19 cellular contexts compared by ENCODE assay signal in the genomic region with DNA sequence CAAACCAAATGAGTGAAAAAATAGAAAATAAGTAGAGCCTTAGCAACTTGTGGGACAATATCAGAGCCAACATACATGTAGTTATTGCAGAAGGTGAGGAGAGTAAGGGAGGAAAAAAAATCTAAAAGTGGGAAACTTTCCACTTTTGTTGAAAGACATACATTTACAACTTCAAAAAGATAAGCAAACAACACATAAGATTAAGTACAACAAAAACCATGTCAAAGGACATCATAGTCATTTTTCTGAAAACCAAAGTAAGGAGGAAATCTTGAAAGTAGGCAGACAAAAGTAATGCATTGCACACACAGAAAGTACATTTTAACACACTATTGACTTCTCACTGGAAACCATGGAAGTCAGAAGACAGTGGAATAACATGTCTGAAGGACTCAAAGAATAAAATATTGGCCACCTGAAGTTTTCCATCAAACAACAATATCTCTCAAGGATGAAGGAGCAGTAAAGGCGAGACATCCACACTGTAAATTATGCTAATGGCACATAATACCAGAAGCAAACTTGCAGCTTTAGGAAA.
DNase-seq lines count a peak whose midpoint lies in the region; ATAC-seq, FAIRE-seq and TF ChIP-seq lines count a peak whose summit lies in the region.
"Had no signal": no experiment of that assay in that cellular context is flagged by ENCODE, and none has a peak within 500 bp of the region (broad histone marks: within the 10 kb centered on the region; RNA-seq: fewer than 3 reads in every experiment).

No MANE protein-coding gene starts in this region.

- CTCF ChIA-PET in HEK293 (lab: Yijun Ruan, JAX) = interaction anchor here (3.3 kb wide), 1 partner anchor 249 kb away, joined by 15 read pairs; no protein-coding TSS in a partner anchor
- CTCF ChIA-PET in WTC11 (lab: Charles Lee) = no interaction called here

- WGBS in GM23248 (ENCODE audit: low coverage in 1 of 2, low lambda C conversion rate in 2 of 2, missing lambda C conversion rate in 2 of 2), 2 experiments = 94 to 96% methylated on average over 1 of the region's 1 CpG

- H3K27ac Mint-ChIP-seq in WTC11 = no peak overlapping the region
- H3K27ac Mint-ChIP-seq: CD4-positive, alpha-beta T cell; H9 had no signal

- no peak overlapping the region for H3K4me3 Mint-ChIP-seq in WTC11
- H3K4me3 Mint-ChIP-seq: CD4-positive, alpha-beta T cell; H9 had no signal

- peak; percentile 1 for DNase-seq in GM23248
- no peak for DNase-seq in WTC11 (ENCODE audit: low spot score)
- no peak for DNase-seq in urothelium cell line (ENCODE audit: low spot score)
- no peak for DNase-seq in MM.1S
- DNase-seq: AML-193; Caco-2; CD4-positive, alpha-beta T cell; DMS79; GDM1; H9; KG1 had no signal

- no peak overlapping the region for H2AFZ ChIP-seq in GM23248
- no peak overlapping the region for H2AFZ ChIP-seq in MM.1S (ENCODE audit: low read length)

- H3K27me3 Mint-ChIP-seq in WTC11 (ENCODE audit: low read depth) = no peaks in the 10 kb centered on the region

- peaks cover 17% of the 10 kb centered on the region for H3K9me3 Mint-ChIP-seq in WTC11

- peaks cover 2% of the 10 kb centered on the region; the same call in 1 of the 2 replicates for H3K36me3 Mint-ChIP-seq in WTC11

- H3K9ac ChIP-seq in GM23248 (no peak overlapping the region), MM.1S (ENCODE audit: low read length) (no peak overlapping the region)

- in situ Hi-C loops in GM23248 (cut with MboI) = loop anchor here (25.0 kb wide), 1 partner anchor 593 kb away; no protein-coding TSS in a partner anchor

- H3F3A ChIP-seq in GM23248 (ENCODE audit: insufficient read depth) = no peaks in the 10 kb centered on the region
- H3F3A ChIP-seq in MM.1S (ENCODE audit: insufficient read depth, low read length) = no peaks in the 10 kb centered on the region

- H3K36me3 ChIP-seq in GM23248 (ENCODE audit: low read depth) = no peaks in the 10 kb centered on the region
- peaks cover 0 to 5% of the 10 kb centered on the region in 2 experiments; a peak in 2 of 3 replicates for H3K36me3 ChIP-seq in HEK293 (ENCODE audit: control insufficient read depth in 2 of 2, insufficient read depth in 1 of 2, low read length in 2 of 2)
- H3K36me3 ChIP-seq in MM.1S (replicated peaks; ENCODE audit: insufficient read depth, low read length) = no peaks in the 10 kb centered on the region

- H3K4me2 ChIP-seq in GM23248 (ENCODE audit: unreplicated experiment) (no peak overlapping the region), MM.1S (ENCODE audit: low read depth, low read length) (no peak overlapping the region)

- peaks cover 6% of the 10 kb centered on the region for H3K4me1 Mint-ChIP-seq in WTC11

- H3K27ac ChIP-seq in GM23248 (no peak overlapping the region), HEK293 (ENCODE audit: extremely low read depth, low read depth, low read length) (no peak overlapping the region), MM.1S (ENCODE audit: low read length) (no peak overlapping the region)
- H3K27ac ChIP-seq: C4-2B had no signal

- no peak overlapping the region for H3K4me3 ChIP-seq in GM23248
- H3K4me3 ChIP-seq in HEK293 (ENCODE audit: low read depth, low read length) = no peak overlapping the region
- H3K4me3 ChIP-seq in MM.1S (ENCODE audit: low read length) = no peak overlapping the region

- POLR2A ChIA-PET in HEK293 (lab: Yijun Ruan, JAX) = no interaction called here
- POLR2A ChIA-PET in WTC11 (lab: Charles Lee) = no interaction called here

- ATAC-seq in WTC11 (no peak), HG03196 (IDR thresholded peaks at IDR 0.05; ENCODE audit: unreplicated experiment) (no peak), esophagus mucosa (no peak)

- FAIRE-seq in urothelium cell line (lab: Jason Lieb, UNC) = peak; percentile 32
- FAIRE-seq: D721Med, GM12892, GM18507, H1 had no signal

- H3K4me1 ChIP-seq in GM23248 (ENCODE audit: insufficient read depth) (peaks cover 7% of the 10 kb centered on the region; the same call in 1 of the 2 replicates), HEK293 (ENCODE audit: control insufficient read depth, insufficient read depth, low read length) (no peaks in the 10 kb centered on the region), MM.1S (ENCODE audit: low read length) (no peaks in the 10 kb centered on the region)
- H3K4me1 ChIP-seq: Caco-2 had no signal

- H3K79me2 ChIP-seq in GM23248 (ENCODE audit: insufficient read depth) (no peaks in the 10 kb centered on the region), MM.1S (ENCODE audit: low read length) (no peaks in the 10 kb centered on the region)

- TF ChIP-seq CTCF in HEK293 (tag by site-specific recombination; IDR thresholded peaks at IDR 0.05) = no peak
- TF ChIP-seq CTCF in WTC11 (IDR thresholded peaks at IDR 0.05) = no peak
- no peak for TF ChIP-seq CTCF in MM.1S (IDR thresholded peaks at IDR 0.05; ENCODE audit: low read length)

- H3K9me3 ChIP-seq in GM23248 (ENCODE audit: low read depth) (peaks cover 5% of the 10 kb centered on the region), HEK293 (ENCODE audit: control insufficient read depth, insufficient read depth, low read depth, low read length) (no peaks in the 10 kb centered on the region; the same call in 1 of the 2 replicates), MM.1S (replicated peaks; ENCODE audit: insufficient read depth, low read length) (no peaks in the 10 kb centered on the region)
- H3K9me3 ChIP-seq: Caco-2 had no signal

- H3K9me2 ChIP-seq in GM23248 (ENCODE audit: insufficient read depth) (no peaks in the 10 kb centered on the region), MM.1S (replicated peaks; ENCODE audit: insufficient read depth, low read length) (no peaks in the 10 kb centered on the region)

- H3K27me3 ChIP-seq in GM23248 (replicated peaks; ENCODE audit: insufficient read depth) (no peaks in the 10 kb centered on the region), MM.1S (replicated peaks; ENCODE audit: insufficient read depth, low read length) (no peaks in the 10 kb centered on the region)

- H4K20me1 ChIP-seq in GM23248 (ENCODE audit: insufficient read depth) = no peaks in the 10 kb centered on the region
- H4K20me1 ChIP-seq in MM.1S (ENCODE audit: insufficient read depth, low read length) = no peaks in the 10 kb centered on the region

TF ChIP-seq in HEK293, 187 proteins besides CTCF, POLR2A, EP300 and RAD21:
- peak; percentile 99 for TF ChIP-seq ZNF558 (tag by site-specific recombination; IDR thresholded peaks at IDR 0.05)
- TF ChIP-seq ZNF335 (tag by site-specific recombination; conservative IDR thresholded peaks at IDR 0.05) = no peak
- TF ChIP-seq ZNF549 (tag by site-specific recombination; IDR thresholded peaks at IDR 0.05) = no peak
- TF ChIP-seq, protein P1, sequence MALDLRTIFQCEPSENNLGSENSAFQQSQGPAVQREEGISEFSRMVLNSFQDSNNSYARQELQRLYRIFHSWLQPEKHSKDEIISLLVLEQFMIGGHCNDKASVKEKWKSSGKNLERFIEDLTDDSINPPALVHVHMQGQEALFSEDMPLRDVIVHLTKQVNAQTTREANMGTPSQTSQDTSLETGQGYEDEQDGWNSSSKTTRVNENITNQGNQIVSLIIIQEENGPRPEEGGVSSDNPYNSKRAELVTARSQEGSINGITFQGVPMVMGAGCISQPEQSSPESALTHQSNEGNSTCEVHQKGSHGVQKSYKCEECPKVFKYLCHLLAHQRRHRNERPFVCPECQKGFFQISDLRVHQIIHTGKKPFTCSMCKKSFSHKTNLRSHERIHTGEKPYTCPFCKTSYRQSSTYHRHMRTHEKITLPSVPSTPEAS (tag by site-specific recombination; IDR thresholded peaks at IDR 0.05) = peak; percentile 57
- TF ChIP-seq SETDB1 (IDR thresholded peaks at IDR 0.05; ENCODE audit: insufficient read length, low read length) = peak; percentile 80

TF ChIP-seq in WTC11, 78 proteins besides CTCF, POLR2A, EP300 and RAD21:
- TF ChIP-seq CREM (CRISPR knock-in tag; IDR thresholded peaks at IDR 0.05) (no peak), ZNF317 (CRISPR knock-in tag; IDR thresholded peaks at IDR 0.05; ENCODE audit: borderline replicate concordance, low read depth) (peak; percentile 86), HMGA2 (CRISPR knock-in tag; IDR thresholded peaks at IDR 0.05) (no peak), ZNF138 (CRISPR knock-in tag; conservative IDR thresholded peaks at IDR 0.05) (no peak)
- TF ChIP-seq, protein P2, sequence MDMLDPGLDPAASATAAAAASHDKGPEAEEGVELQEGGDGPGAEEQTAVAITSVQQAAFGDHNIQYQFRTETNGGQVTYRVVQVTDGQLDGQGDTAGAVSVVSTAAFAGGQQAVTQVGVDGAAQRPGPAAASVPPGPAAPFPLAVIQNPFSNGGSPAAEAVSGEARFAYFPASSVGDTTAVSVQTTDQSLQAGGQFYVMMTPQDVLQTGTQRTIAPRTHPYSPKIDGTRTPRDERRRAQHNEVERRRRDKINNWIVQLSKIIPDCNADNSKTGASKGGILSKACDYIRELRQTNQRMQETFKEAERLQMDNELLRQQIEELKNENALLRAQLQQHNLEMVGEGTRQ (CRISPR knock-in tag; IDR thresholded peaks at IDR 0.05) = no peak
